Comparison of ENCODE assay signal across 17 cellular contexts in the genomic region with DNA sequence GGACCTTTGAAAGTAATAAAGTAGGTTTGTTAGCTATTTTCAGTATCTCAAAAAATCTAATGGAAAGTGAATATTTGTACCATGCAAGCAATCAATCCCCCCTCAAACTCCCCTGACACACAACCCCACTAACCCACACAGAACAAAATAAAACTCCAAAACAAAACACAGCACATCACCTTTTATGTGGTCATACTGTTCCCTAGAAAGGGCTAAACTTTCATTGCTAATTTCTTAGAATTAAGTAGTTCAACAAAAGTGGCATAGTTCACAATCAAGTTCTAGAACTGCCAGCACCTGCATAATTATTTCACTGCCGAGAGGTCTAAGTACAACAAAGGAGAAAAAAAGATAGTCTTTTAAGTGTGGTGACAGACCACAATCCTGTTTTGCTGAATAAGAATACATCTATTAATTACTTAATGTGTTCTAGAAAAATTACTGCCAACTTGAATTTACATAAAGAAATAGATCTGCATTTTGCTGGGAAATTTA.
"Had no signal": no experiment of that assay in that cellular context is flagged by ENCODE, and none has a peak within 500 bp of the region (broad histone marks: within the 10 kb centered on the region; RNA-seq: fewer than 3 reads in every experiment).

No MANE protein-coding gene starts in this region.

- H3K27me3 Mint-ChIP-seq: naive thymus-derived CD4-positive, alpha-beta T cell had no signal

- H3K27me3 ChIP-seq: ovary, right atrium auricular region, stomach, transverse colon had no signal

- H3K27ac ChIP-seq: coronary artery, heart right ventricle, ovary, right atrium auricular region, stomach, thoracic aorta, transverse colon had no signal

- FAIRE-seq: frontal cortex, small intestine had no signal

- DNase-seq: effector CD4-positive, alpha-beta T cell; heart right ventricle; hypothalamus; naive thymus-derived CD4-positive, alpha-beta T cell; ovary; small intestine; stimulated activated CD4-positive, alpha-beta T cell treated with anti-CD3 and anti-CD28 coated beads, Interleukin-12 subunit alpha, Interleukin-12 subunit beta, amount 100 ng/mL, for 4 hours; stimulated activated naive CD4-positive, alpha-beta T cell; stomach; substantia nigra; transverse colon had no signal

- H3K36me3 ChIP-seq: heart right ventricle, ovary, right atrium auricular region, stomach, thoracic aorta, transverse colon had no signal

- H3K9me3 Mint-ChIP-seq: naive thymus-derived CD4-positive, alpha-beta T cell had no signal

- H3K9me3 ChIP-seq: heart right ventricle, ovary, right atrium auricular region, stomach, thoracic aorta, transverse colon had no signal

- H3K4me1 ChIP-seq: heart right ventricle, right atrium auricular region, stomach, transverse colon had no signal

- H3K4me3 ChIP-seq: coronary artery, heart right ventricle, ovary, right atrium auricular region, stomach, thoracic aorta, transverse colon had no signal

- ATAC-seq: esophagus mucosa; heart right ventricle; left lobe of liver; naive thymus-derived CD4-positive, alpha-beta T cell had no signal
